24 cellular contexts compared by ENCODE assay signal in the genomic region with DNA sequence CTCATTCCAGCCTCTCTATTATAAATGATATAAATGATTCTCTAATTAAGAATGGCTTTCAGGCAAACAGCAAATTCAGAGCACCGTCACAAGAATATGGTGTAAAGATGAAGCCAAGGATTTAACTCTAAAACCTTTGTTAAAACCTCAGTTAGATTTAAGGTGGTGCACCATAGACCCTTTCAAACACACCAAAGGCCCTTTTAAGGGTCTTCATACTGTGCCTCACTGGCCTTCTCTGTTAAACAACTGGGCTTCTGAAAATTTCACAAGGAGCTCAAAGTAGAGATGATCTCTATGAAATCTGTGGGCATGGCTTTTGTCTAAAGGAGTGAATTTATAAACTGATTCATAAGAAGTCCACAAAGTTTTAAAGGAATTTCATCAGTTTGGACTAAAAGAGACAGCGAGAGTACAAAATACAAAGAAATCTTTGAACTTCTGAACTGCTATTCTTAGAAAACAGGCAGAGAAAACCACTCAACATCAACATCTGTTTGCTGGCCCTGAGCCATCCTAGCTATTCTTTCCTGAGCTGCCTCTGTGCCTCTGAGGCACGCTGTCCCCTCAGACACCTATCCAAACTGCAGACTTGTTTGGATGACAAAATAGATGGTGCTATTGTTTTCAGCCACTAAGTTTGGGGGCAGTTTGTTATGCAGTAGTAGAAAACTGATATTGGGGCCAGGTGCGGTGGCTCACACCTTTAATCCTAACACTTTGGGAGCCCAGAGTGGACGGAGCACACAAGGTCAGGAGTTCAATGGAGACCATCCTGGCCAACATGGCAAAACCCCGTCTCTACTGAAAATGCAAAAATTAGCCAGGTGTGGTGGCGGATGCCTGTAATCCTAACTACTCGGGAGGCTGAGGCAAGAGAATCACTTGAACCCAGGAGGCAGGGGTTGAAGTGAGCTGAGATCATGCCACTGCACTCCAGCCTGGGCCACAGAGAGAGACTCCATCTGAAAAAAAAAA.
DNase-seq lines count a peak whose midpoint lies in the region; TF ChIP-seq lines count a peak whose summit lies in the region.
"Had no signal": no experiment of that assay in that cellular context is flagged by ENCODE, and none has a peak within 500 bp of the region (broad histone marks: within the 10 kb centered on the region; RNA-seq: fewer than 3 reads in every experiment).

No MANE protein-coding gene starts in this region.

- no peak overlapping the region for H3K4me3 Mint-ChIP-seq in osteocyte (ENCODE audit: unreplicated experiment)
- H3K4me3 Mint-ChIP-seq: CD14-positive monocyte; CD4-positive, alpha-beta memory T cell; CD4-positive, CD25-positive, alpha-beta regulatory T cell; CD8-positive, alpha-beta memory T cell had no signal

- no peaks in the 10 kb centered on the region for H3K9me3 Mint-ChIP-seq in osteocyte (ENCODE audit: unreplicated experiment)

- no peak overlapping the region for H3K27ac ChIP-seq in tibial nerve
- no peak overlapping the region for H3K27ac ChIP-seq in coronary artery
- H3K27ac ChIP-seq: BLaER1 had no signal

- H3K27me3 ChIP-seq in tibial nerve: no peaks in the 10 kb centered on the region
- H3K27me3 ChIP-seq: BE2C, BLaER1 had no signal

- H3K27ac Mint-ChIP-seq in osteocyte (ENCODE audit: unreplicated experiment): no peak overlapping the region
- H3K27ac Mint-ChIP-seq: CD14-positive monocyte; CD4-positive, alpha-beta memory T cell; CD4-positive, CD25-positive, alpha-beta regulatory T cell; CD8-positive, alpha-beta memory T cell had no signal

- H3K4me1 ChIP-seq in tibial nerve: no peaks in the 10 kb centered on the region
- H3K4me1 ChIP-seq: BE2C, BLaER1 had no signal

- TF ChIP-seq POLR2A in tibial nerve (IDR thresholded peaks at IDR 0.05): no peak

- TF ChIP-seq EP300 in tibial nerve (IDR thresholded peaks at IDR 0.05): no peak

- peaks cover 0 to 8% (median 0%) of the 10 kb centered on the region in 4 donors for H3K9me3 ChIP-seq in tibial nerve
- H3K9me3 ChIP-seq: BE2C had no signal

- TF ChIP-seq CTCF in osteocyte (IDR thresholded peaks at IDR 0.05): no peak
- TF ChIP-seq CTCF in tibial nerve (IDR thresholded peaks at IDR 0.05): no peak
- TF ChIP-seq CTCF in coronary artery (IDR thresholded peaks at IDR 0.05): no peak

- no peaks in the 10 kb centered on the region for H3K36me3 Mint-ChIP-seq in osteocyte (ENCODE audit: unreplicated experiment)
- H3K36me3 Mint-ChIP-seq: CD14-positive monocyte; CD4-positive, alpha-beta memory T cell; CD4-positive, CD25-positive, alpha-beta regulatory T cell; CD8-positive, alpha-beta memory T cell had no signal

- DNase-seq in NCI-H82 (lab: John Stamatoyannopoulos, UW) (peak; percentile 59), NCI-H82 treated with DMSO at 0.1 percent for 48 hours (lab: John Stamatoyannopoulos, UW; ENCODE audit: unreplicated experiment) (peak; percentile 13), RPMI8226 (peak; percentile 18), osteocyte (ENCODE audit: extremely low spot score, unreplicated experiment) (peak; percentile 42), tibial nerve (ENCODE audit: low spot score in 2 of 2) (no peak), coronary artery (ENCODE audit: low spot score) (no peak), SHP77 (lab: John Stamatoyannopoulos, UW) (no peak)
- DNase-seq: 8988T; ACHN; BE2C; C1 segment of cervical spinal cord; CD4-positive, alpha-beta memory T cell; CD4-positive, CD25-positive, alpha-beta regulatory T cell; CD8-positive, alpha-beta memory T cell; COR-L47; DMS153; DMS53; DMS79; DND-41; EL; GDM1 had no signal

- H3K4me3 ChIP-seq in tibial nerve (no peak overlapping the region), coronary artery (no peak overlapping the region)
- H3K4me3 ChIP-seq: BLaER1, GM12878 had no signal

- no peaks in the 10 kb centered on the region for H3K36me3 ChIP-seq in tibial nerve
- H3K36me3 ChIP-seq: BE2C, BLaER1 had no signal

- no peaks in the 10 kb centered on the region for H3K4me1 Mint-ChIP-seq in osteocyte (ENCODE audit: unreplicated experiment)
- H3K4me1 Mint-ChIP-seq: CD14-positive monocyte; CD4-positive, alpha-beta memory T cell; CD4-positive, CD25-positive, alpha-beta regulatory T cell; CD8-positive, alpha-beta memory T cell had no signal

- peaks cover 8% of the 10 kb centered on the region for H3K27me3 Mint-ChIP-seq in osteocyte (ENCODE audit: unreplicated experiment)
- H3K27me3 Mint-ChIP-seq: CD4-positive, CD25-positive, alpha-beta regulatory T cell; CD8-positive, alpha-beta memory T cell had no signal

- WGBS in tibial nerve, 2 donors: 90 to 93% methylated on average over 8 of the region's 8 CpGs

Comparison
In these comparisons a context has a peak if more than half of its experiments do, and no peak if none do; other contexts are left out.
1. DNase-seq: peak in NCI-H82 (single experiment), NCI-H82 treated with DMSO at 0.1 percent for 48 hours (single experiment), RPMI8226 (single experiment) and osteocyte (single experiment); none in tibial nerve (0 of 2), coronary artery (single experiment) and SHP77 (0 of 2).